ENCODE assay signal across 25 cellular contexts in the genomic region with DNA sequence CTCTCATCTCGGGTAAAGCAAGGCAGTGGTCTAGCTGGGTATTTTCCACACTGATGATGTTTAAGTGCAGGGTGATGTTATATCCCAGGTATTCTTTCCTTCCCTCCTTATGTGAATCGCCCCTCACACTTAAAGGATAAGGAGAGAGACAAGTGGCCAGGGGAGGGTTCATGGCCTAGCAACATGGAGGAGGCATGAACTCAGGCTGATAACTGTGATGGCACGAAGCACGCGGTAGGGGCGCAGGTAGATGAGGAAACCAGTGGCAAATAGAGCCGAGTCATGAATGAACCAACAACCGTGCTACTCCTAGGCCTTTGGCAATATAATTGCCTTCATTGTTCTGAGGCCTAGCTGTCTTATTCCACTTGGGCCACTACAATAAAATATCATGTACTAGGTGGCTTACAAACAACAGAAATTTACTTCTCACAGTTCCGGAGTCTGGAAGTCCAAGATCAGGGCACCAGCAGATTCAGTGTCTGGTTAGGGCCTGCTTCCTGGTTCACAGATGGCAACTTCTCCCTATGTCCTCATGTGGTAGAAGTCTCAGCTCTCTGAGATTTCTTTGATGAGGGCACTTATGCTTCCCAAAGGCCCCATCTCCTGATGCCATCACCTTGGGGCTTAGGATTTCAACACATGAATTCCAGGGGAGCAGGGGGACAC. TPM values are rescaled to one million over a fixed set of nuclear protein-coding genes. Genes with fewer than 3 reads are reported as not detected.
"Had no signal": no experiment of that assay in that cellular context is flagged by ENCODE, and none has a peak within 500 bp of the region (broad histone marks: within the 10 kb centered on the region; RNA-seq: fewer than 3 reads in every experiment).

No MANE protein-coding gene starts in this region.

- H3K9me2 ChIP-seq: SK-N-SH had no signal

- H3K9me3 Mint-ChIP-seq: T-cell had no signal

- FAIRE-seq: HepG2 had no signal

- H3K4me2 ChIP-seq: KMS-11, SK-N-SH had no signal

- DNase-seq: IMR-90; Kasumi-1; MM.1S; NCI-H1092 treated with DMSO at 0.1 percent for 48 hours; NCI-H1436; NCI-H187; NCI-H2029; NCI-H2081 treated with DMSO at 0.1 percent for 48 hours; NCI-H2171; NCI-H226; NCI-H446; NCI-H510A; NCI-H524 treated with DMSO at 0.1 percent for 48 hours; NCI-H69; NCI-H774; NK-92 treated with Interleukin-12 subunit alpha and Interleukin-12 subunit beta, amount 100 ng/mL, for 24 hours; PC-3; SHP77; SK-N-SH; SW 1271; T-cell had no signal

- H3K9me3 ChIP-seq: SK-N-SH had no signal

- H3K27ac Mint-ChIP-seq: T-cell had no signal

- H3K36me3 Mint-ChIP-seq: T-cell had no signal

- H3K27ac ChIP-seq: KMS-11, RWPE1 had no signal

- H3K9ac ChIP-seq: KMS-11, SK-N-SH had no signal

- H3K4me3 Mint-ChIP-seq: T-cell had no signal

- ATAC-seq: HepG2, Panc1, PC-3, T-cell had no signal

RNA-seq across cellular contexts. Expression of gene PIK3CG, which starts 56.0 kb away (rescaled TPM):
- total RNA-seq: HepG2, PC-3 had no signal
- polyA plus RNA-seq: HepG2, IMR-90, SK-N-SH had no signal
